In genomic region chr12:98106201-98106600, GRCh38 we compare ENCODE assay signal across 25 cellular contexts.
"Had no signal": no experiment of that assay in that cellular context is flagged by ENCODE, and none has a peak within 500 bp of the region (broad histone marks: within the 10 kb centered on the region; RNA-seq: fewer than 3 reads in every experiment).

No MANE protein-coding gene starts in this region.

- H3K4me3 Mint-ChIP-seq: activated CD4-positive, alpha-beta memory T cell treated with anti-CD3 and anti-CD28 coated beads for 36 hours; activated CD4-positive, alpha-beta T cell treated with anti-CD3 and anti-CD28 coated beads, Interleukin-2, amount 10 ng/mL, durations not matched to agents 7 days and 5 days; activated naive CD8-positive, alpha-beta T cell treated with anti-CD3 and anti-CD28 coated beads, Interleukin-2, amount 50 U/mL, for 24 hours; activated T-cell treated with anti-CD3 and anti-CD28 coated beads, Interleukin-2, amount 50 U/mL, for 4 hours; brain; IgD-negative memory B cell; T-helper 17 cell had no signal

- H3K36me3 Mint-ChIP-seq: activated CD4-positive, alpha-beta memory T cell treated with anti-CD3 and anti-CD28 coated beads for 36 hours; activated naive CD4-positive, alpha-beta T cell treated with anti-CD3 and anti-CD28 coated beads, Interleukin-2, amount 50 U/mL, for 72 hours; brain; IgD-negative memory B cell had no signal

- H3K27ac Mint-ChIP-seq: activated CD4-positive, alpha-beta memory T cell treated with anti-CD3 and anti-CD28 coated beads for 36 hours; activated CD4-positive, alpha-beta T cell treated with anti-CD3 and anti-CD28 coated beads, Interleukin-2, amount 10 ng/mL, durations not matched to agents 7 days and 5 days; activated naive CD4-positive, alpha-beta T cell treated with anti-CD3 and anti-CD28 coated beads, Interleukin-2, amount 50 U/mL, for 72 hours; activated naive CD8-positive, alpha-beta T cell treated with anti-CD3 and anti-CD28 coated beads, Interleukin-2, amount 50 U/mL, for 24 hours; IgD-negative memory B cell; T-helper 17 cell had no signal

- H3K27me3 Mint-ChIP-seq: activated CD4-positive, alpha-beta memory T cell treated with anti-CD3 and anti-CD28 coated beads for 36 hours; brain; IgD-negative memory B cell had no signal

- H3K9me3 Mint-ChIP-seq: activated CD4-positive, alpha-beta memory T cell treated with anti-CD3 and anti-CD28 coated beads for 36 hours; activated CD4-positive, alpha-beta T cell treated with anti-CD3 and anti-CD28 coated beads, Interleukin-2, amount 10 ng/mL, durations not matched to agents 7 days and 5 days; activated naive CD4-positive, alpha-beta T cell treated with anti-CD3 and anti-CD28 coated beads, Interleukin-2, amount 50 U/mL, for 72 hours; activated naive CD8-positive, alpha-beta T cell treated with anti-CD3 and anti-CD28 coated beads, Interleukin-2, amount 50 U/mL, for 24 hours; activated T-cell treated with anti-CD3 and anti-CD28 coated beads, Interleukin-2, amount 50 U/mL, for 4 hours; brain had no signal

- ATAC-seq: activated naive CD4-positive, alpha-beta T cell treated with anti-CD3 and anti-CD28 coated beads, Interleukin-2, amount 50 U/mL, for 72 hours; activated naive CD8-positive, alpha-beta T cell treated with anti-CD3 and anti-CD28 coated beads, Interleukin-2, amount 50 U/mL, for 24 hours; activated T-cell treated with anti-CD3 and anti-CD28 coated beads, Interleukin-2, amount 50 U/mL, for 4 hours; T-helper 17 cell had no signal

- H3K4me1 Mint-ChIP-seq: activated CD4-positive, alpha-beta T cell treated with anti-CD3 and anti-CD28 coated beads, Interleukin-2, amount 10 ng/mL, durations not matched to agents 7 days and 5 days; activated naive CD8-positive, alpha-beta T cell treated with anti-CD3 and anti-CD28 coated beads, Interleukin-2, amount 50 U/mL, for 24 hours; T-helper 17 cell had no signal

- DNase-seq: activated CD4-positive, alpha-beta memory T cell treated with anti-CD3 and anti-CD28 coated beads for 36 hours; activated CD4-positive, alpha-beta T cell treated with anti-CD3 and anti-CD28 coated beads, Interleukin-2, amount 10 ng/mL, durations not matched to agents 7 days and 5 days; activated CD4-positive, CD25-positive, alpha-beta regulatory T cell; activated CD8-positive, alpha-beta memory T cell treated with anti-CD3 and anti-CD28 coated beads for 24 hours; activated effector memory CD4-positive, alpha-beta T cell treated with anti-CD3 and anti-CD28 coated beads, Interleukin-2, amount 50 U/mL, for 16 hours; activated naive CD4-positive, alpha-beta T cell treated with Interleukin-2 at 50 U/mL for 16 hours; activated naive CD8-positive, alpha-beta T cell treated with anti-CD3 and anti-CD28 coated beads, Interleukin-2, amount 50 U/mL, for 24 hours; activated T-cell treated with anti-CD3 and anti-CD28 coated beads, Interleukin-2, amount 50 U/mL, for 4 hours; amygdala; KG1; NCI-H1048; NCI-H146; NCI-H187 treated with DMSO at 0.1 percent for 48 hours; NCI-H2081 treated with DMSO at 0.1 percent for 48 hours; NCI-H446; NCI-H524; NCI-H748 treated with DMSO at 0.1 percent for 48 hours; NK-92 treated with Interleukin-12 subunit alpha and Interleukin-12 subunit beta, amount 100 ng/mL, for 24 hours; Peyer's patch; Right ventricle myocardium superior; T-helper 17 cell; T-helper 9 cell had no signal
